ENCODE assay signal across 1 cellular context in genomic region chr5:179820127-179820482, GRCh38.
TF ChIP-seq lines count a peak whose summit lies in the region.

No MANE protein-coding gene starts in this region.

TF ChIP-seq in K562, 482 proteins besides CTCF, POLR2A, EP300 and RAD21 (continues in another document):
- TF ChIP-seq MITF (IDR thresholded peaks at IDR 0.05) = no peak
- no peak for TF ChIP-seq ZNF124 (CRISPR knock-in tag; IDR thresholded peaks at IDR 0.05)
- no peak for TF ChIP-seq ZNF717 (CRISPR knock-in tag; IDR thresholded peaks at IDR 0.05)
- no peak for TF ChIP-seq SIRT6 (IDR thresholded peaks at IDR 0.05; ENCODE audit: low read depth, low read length)
- no peak for TF ChIP-seq XRCC4 (IDR thresholded peaks at IDR 0.05; ENCODE audit: extremely low read depth, insufficient read depth, insufficient read length)
- no peak for TF ChIP-seq XRCC3 (IDR thresholded peaks at IDR 0.05)
- TF ChIP-seq NFIX (CRISPR knock-in tag; IDR thresholded peaks at IDR 0.05; ENCODE audit: low read depth) = no peak
- TF ChIP-seq MEF2A (IDR thresholded peaks at IDR 0.05; ENCODE audit: control insufficient read depth, low read depth, low read length) = no peak
- TF ChIP-seq THRB (CRISPR knock-in tag; conservative IDR thresholded peaks at IDR 0.05) = no peak
- no peak for TF ChIP-seq JUND (IDR thresholded peaks at IDR 0.05; ENCODE audit: borderline replicate concordance, low read depth, low read length)
- TF ChIP-seq JUND (tag; IDR thresholded peaks at IDR 0.05; ENCODE audit: borderline replicate concordance, low read depth, low read length) = no peak
- TF ChIP-seq RBBP5 (IDR thresholded peaks at IDR 0.05; ENCODE audit: borderline replicate concordance, insufficient read depth, low read length, poor library complexity, severe bottlenecking) = no peak
- TF ChIP-seq SNRNP70 (optimal IDR thresholded peaks at IDR 0.05; ENCODE audit: low read depth, low read length) = no peak
- TF ChIP-seq ZNF253 (CRISPR knock-in tag; conservative IDR thresholded peaks at IDR 0.05) = no peak
- TF ChIP-seq U2AF1 (optimal IDR thresholded peaks at IDR 0.05; ENCODE audit: low read depth, low read length) = no peak
- TF ChIP-seq PCBP2 (IDR thresholded peaks at IDR 0.05; ENCODE audit: low read depth, low read length, poor library complexity, severe bottlenecking) = no peak
- TF ChIP-seq PHF8 (IDR thresholded peaks at IDR 0.05; ENCODE audit: borderline replicate concordance, low read length) = no peak
- no peak for TF ChIP-seq TBP (optimal IDR thresholded peaks at IDR 0.05; ENCODE audit: low read depth, low read length)
- no peak for TF ChIP-seq FOXJ3 (CRISPR knock-in tag; IDR thresholded peaks at IDR 0.05)
- no peak for TF ChIP-seq CREM (IDR thresholded peaks at IDR 0.05; ENCODE audit: low read depth)
- TF ChIP-seq ZBTB43 (CRISPR knock-in tag; IDR thresholded peaks at IDR 0.05) = no peak
- TF ChIP-seq CC2D1A (IDR thresholded peaks at IDR 0.05) = no peak
- 0 out of 2 replicates have a peak, but pooled peaks have one; percentile 26 for TF ChIP-seq ZBTB9 (CRISPR knock-in tag; IDR thresholded peaks at IDR 0.05)
- TF ChIP-seq SP2 (IDR thresholded peaks at IDR 0.05; ENCODE audit: extremely low read depth, low read depth, low read length, poor library complexity, severe bottlenecking) = no peak
- TF ChIP-seq DNMT1 (IDR thresholded peaks at IDR 0.05) = no peak
- peak; percentile 48; the same call in 1 of the 2 replicates for TF ChIP-seq TEAD2 (tag; IDR thresholded peaks at IDR 0.05)
- TF ChIP-seq ZNF584 (CRISPR knock-in tag; IDR thresholded peaks at IDR 0.05; ENCODE audit: low read depth) = no peak
- TF ChIP-seq ZNF175 (CRISPR knock-in tag; IDR thresholded peaks at IDR 0.05; ENCODE audit: low read depth) = no peak
- TF ChIP-seq ZFP30 (CRISPR knock-in tag; IDR thresholded peaks at IDR 0.05; ENCODE audit: borderline replicate concordance) = no peak
- TF ChIP-seq RAD51 (IDR thresholded peaks at IDR 0.05; ENCODE audit: borderline replicate concordance, low read depth) = no peak
- no peak for TF ChIP-seq CGGBP1 (CRISPR knock-in tag; IDR thresholded peaks at IDR 0.05)
- 0 out of 2 replicates have a peak, but pooled peaks have one; percentile 50 for TF ChIP-seq THAP7 (CRISPR knock-in tag; IDR thresholded peaks at IDR 0.05)
- TF ChIP-seq ZNF699 (CRISPR knock-in tag; IDR thresholded peaks at IDR 0.05; ENCODE audit: insufficient replicate concordance) = no peak
- peak; percentile 80; the same call in 1 of the 2 replicates for TF ChIP-seq MTF1 (CRISPR knock-in tag; IDR thresholded peaks at IDR 0.05; ENCODE audit: borderline replicate concordance)
- TF ChIP-seq BACH1 (tag; IDR thresholded peaks at IDR 0.05) = no peak
- no peak for TF ChIP-seq NR4A1 (CRISPR knock-in tag; IDR thresholded peaks at IDR 0.05)
- TF ChIP-seq NR4A1 (tag; IDR thresholded peaks at IDR 0.05) = peak; percentile 29; the same call in 1 of the 2 replicates
- no peak for TF ChIP-seq BHLHE40 (IDR thresholded peaks at IDR 0.05; ENCODE audit: low read length)
- TF ChIP-seq PATZ1 (CRISPR knock-in tag; IDR thresholded peaks at IDR 0.05; ENCODE audit: borderline replicate concordance) = no peak
- no peak for TF ChIP-seq ZMIZ1 (IDR thresholded peaks at IDR 0.05; ENCODE audit: low read depth in 2 of 2, low read length in 2 of 2)
- TF ChIP-seq ARID2 (IDR thresholded peaks at IDR 0.05) = no peak
- TF ChIP-seq ZNF354B (CRISPR knock-in tag; IDR thresholded peaks at IDR 0.05) = no peak
- 0 out of 2 replicates have a peak, but pooled peaks have one; percentile 20 for TF ChIP-seq ZNF780A (CRISPR knock-in tag; IDR thresholded peaks at IDR 0.05)
- peak; percentile 89 for TF ChIP-seq HDAC8 (tag; IDR thresholded peaks at IDR 0.05)
- no peak for TF ChIP-seq KAT8 (IDR thresholded peaks at IDR 0.05; ENCODE audit: low read depth)
- no peak for TF ChIP-seq HEY1 (CRISPR knock-in tag; IDR thresholded peaks at IDR 0.05; ENCODE audit: borderline replicate concordance)
- TF ChIP-seq ILF3 (IDR thresholded peaks at IDR 0.05; ENCODE audit: borderline replicate concordance) = no peak
- 0 out of 2 replicates have a peak, but pooled peaks have one; percentile 39 for TF ChIP-seq PTTG1 (tag; IDR thresholded peaks at IDR 0.05; ENCODE audit: low read depth)
- no peak for TF ChIP-seq TGIF2 (CRISPR knock-in tag; IDR thresholded peaks at IDR 0.05)
- no peak for TF ChIP-seq SLC30A9 (CRISPR knock-in tag; IDR thresholded peaks at IDR 0.05)
- no peak for TF ChIP-seq ELF1 (tag; IDR thresholded peaks at IDR 0.05)
- no peak for TF ChIP-seq ZFP91 (CRISPR knock-in tag; IDR thresholded peaks at IDR 0.05)
- no peak for TF ChIP-seq RBFOX2 (IDR thresholded peaks at IDR 0.05; ENCODE audit: low read depth, low read length)
- TF ChIP-seq MIER1 (IDR thresholded peaks at IDR 0.05; ENCODE audit: low read depth) = no peak
- TF ChIP-seq SRSF7 (optimal IDR thresholded peaks at IDR 0.05; ENCODE audit: low read depth, low read length) = no peak
- no peak for TF ChIP-seq TRIM24 (IDR thresholded peaks at IDR 0.05)
- TF ChIP-seq BCL6 (CRISPR knock-in tag; IDR thresholded peaks at IDR 0.05) = 0 out of 2 replicates have a peak, but pooled peaks have one; percentile 11
- TF ChIP-seq GABPB1 (CRISPR knock-in tag; IDR thresholded peaks at IDR 0.05) = no peak
- TF ChIP-seq TFAP4 (CRISPR knock-in tag; IDR thresholded peaks at IDR 0.05; ENCODE audit: borderline replicate concordance) = no peak
- no peak for TF ChIP-seq ESRRA (IDR thresholded peaks at IDR 0.05; ENCODE audit: borderline replicate concordance, low read depth)
- no peak for TF ChIP-seq HLTF (IDR thresholded peaks at IDR 0.05)
- TF ChIP-seq ZNF57 (CRISPR knock-in tag; IDR thresholded peaks at IDR 0.05) = no peak
- 0 out of 2 replicates have a peak, but pooled peaks have one; percentile 16 for TF ChIP-seq SMAD4 (CRISPR knock-in tag; conservative IDR thresholded peaks at IDR 0.05)
- no peak for TF ChIP-seq PRPF4 (IDR thresholded peaks at IDR 0.05; ENCODE audit: insufficient read depth, low read depth, low read length, poor library complexity, severe bottlenecking)
- no peak for TF ChIP-seq HDAC3 (IDR thresholded peaks at IDR 0.05; ENCODE audit: borderline replicate concordance, partially characterized antibody)
- TF ChIP-seq ZNF444 (CRISPR knock-in tag; IDR thresholded peaks at IDR 0.05) = no peak
